18 cellular contexts compared by ENCODE assay signal in the genomic region with DNA sequence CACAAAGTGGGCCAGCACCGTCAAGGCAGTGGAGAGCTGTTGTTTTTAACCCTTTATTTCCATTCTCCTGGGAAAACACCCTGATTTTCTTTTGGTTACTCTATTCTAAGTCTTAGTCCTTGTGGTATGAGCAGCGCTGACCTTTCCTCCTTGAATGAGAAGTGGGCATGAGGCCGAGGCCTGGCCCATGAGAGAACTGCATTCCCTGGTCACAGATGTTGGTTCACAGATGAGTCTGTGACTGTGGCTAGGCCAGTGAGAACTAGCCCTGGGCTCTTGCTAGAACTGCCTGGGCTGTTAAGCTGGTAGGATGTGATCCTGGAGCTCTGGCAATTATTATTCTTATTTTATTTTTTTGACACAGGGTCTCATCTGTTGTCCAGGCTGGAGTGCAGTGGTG.
A peak's percentile ranks its signal among the peaks of the same experiment; 100 is the strongest.
DNase-seq lines count a peak whose midpoint lies in the region; ATAC-seq and TF ChIP-seq lines count a peak whose summit lies in the region.
"Had no signal": no experiment of that assay in that cellular context is flagged by ENCODE, and none has a peak within 500 bp of the region (broad histone marks: within the 10 kb centered on the region; RNA-seq: fewer than 3 reads in every experiment).

No MANE protein-coding gene starts in this region.

- H3K27me3 ChIP-seq in IMR-90 (ENCODE audit: control insufficient read depth, insufficient read depth, low read length) (no peaks in the 10 kb centered on the region), gastroesophageal sphincter (no peaks in the 10 kb centered on the region), muscle layer of colon (ENCODE audit: control insufficient read depth in 1 of 2, insufficient read depth in 2 of 2, low read length in 2 of 2) (no peaks in the 10 kb centered on the region), subcutaneous abdominal adipose tissue (ENCODE audit: control insufficient read depth in 5 of 5, insufficient read depth in 4 of 5, low read length in 5 of 5) (no peaks in the 10 kb centered on the region), osteoblast (ENCODE audit: insufficient read depth, low read length) (no peaks in the 10 kb centered on the region)
- H3K27me3 ChIP-seq: BLaER1 had no signal

- H3K18ac ChIP-seq in IMR-90 (ENCODE audit: low read depth, low read length) = no peak overlapping the region; the same call in 1 of the 2 replicates

- H3K4me3 ChIP-seq in IMR-90 (ENCODE audit: insufficient read depth, low read depth, low read length) (no peak overlapping the region), gastroesophageal sphincter (no peak overlapping the region), muscle layer of colon (ENCODE audit: low read depth in 1 of 2, low read length in 2 of 2) (no peak overlapping the region), subcutaneous abdominal adipose tissue (ENCODE audit: low read depth in 1 of 5, low read length in 5 of 5) (no peak overlapping the region), osteoblast (ENCODE audit: insufficient read depth, low read length) (no peak overlapping the region)
- H3K4me3 ChIP-seq: BLaER1, HAP-1 had no signal

- dilution Hi-C loops in IMR-90 (cut with HindIII; ENCODE audit: low sequenced_read_pairs, unreplicated experiment) = no loop called here

- no peak overlapping the region for H2AK9ac ChIP-seq in IMR-90 (replicated peaks; ENCODE audit: low read depth, low read length, poor library complexity)

- H3K9ac ChIP-seq in IMR-90 (ENCODE audit: low read depth, low read length) (no peak overlapping the region), muscle layer of colon (ENCODE audit: low read length) (peak overlapping the region; percentile 22), subcutaneous abdominal adipose tissue (ENCODE audit: low read length in 5 of 5) (peak overlapping the region in 1 of 5 donors; percentile 19)

- peaks cover 6% of the 10 kb centered on the region for H3K9me1 ChIP-seq in IMR-90 (ENCODE audit: insufficient read depth, low read length)

- TF ChIP-seq CTCF in IMR-90 (conservative IDR thresholded peaks at IDR 0.05; ENCODE audit: low read depth, low read length) (no peak), gastroesophageal sphincter (IDR thresholded peaks at IDR 0.05) (no peak), osteoblast (IDR thresholded peaks at IDR 0.05; ENCODE audit: extremely low read depth, low read depth, low read length) (no peak)

- H3K23ac ChIP-seq in IMR-90 (ENCODE audit: low read depth, low read length) = no peak overlapping the region

- intact Hi-C loops in IMR-90 (cut with micrococcal nuclease) = loop anchor here (5.0 kb wide), 1 partner anchor 144 kb away; no protein-coding TSS in a partner anchor

- no peak for TF ChIP-seq RAD21 in IMR-90 (IDR thresholded peaks at IDR 0.05; ENCODE audit: low read length)

- no peaks in the 10 kb centered on the region for H3K79me1 ChIP-seq in IMR-90 (ENCODE audit: low read depth in 1 of 2, low read length in 2 of 2)

- no peak overlapping the region for H4K91ac ChIP-seq in IMR-90 (ENCODE audit: insufficient read depth, low read depth, low read length)

- CTCF ChIA-PET in IMR-90 (lab: Yijun Ruan, JAX) = interaction anchor here (3.5 kb wide), 1 partner anchor 116 kb away, joined by 11 read pairs; no protein-coding TSS in a partner anchor

- H2AFZ ChIP-seq in IMR-90 (replicated peaks; ENCODE audit: low read length, poor library complexity) (no peak overlapping the region), osteoblast (ENCODE audit: low read length) (no peak overlapping the region)

- H2BK15ac ChIP-seq in IMR-90 (ENCODE audit: low read depth, low read length) = 0 out of 3 replicates have a peak overlapping the region, but pooled peaks have one; percentile 45

- H4K20me1 ChIP-seq in IMR-90 (ENCODE audit: insufficient read depth, low read length) = no peaks in the 10 kb centered on the region
- no peaks in the 10 kb centered on the region for H4K20me1 ChIP-seq in osteoblast (ENCODE audit: insufficient read depth, low read length)
- H4K20me1 ChIP-seq: BLaER1 had no signal

- POLR2A ChIA-PET in IMR-90 (lab: Charles Lee; ENCODE audit: unreplicated experiment) = no interaction called here

- H3K9me3 ChIP-seq in IMR-90 (ENCODE audit: control insufficient read depth, insufficient read depth, low read length) (no peaks in the 10 kb centered on the region), gastroesophageal sphincter (no peaks in the 10 kb centered on the region), muscle layer of colon (ENCODE audit: low read length) (no peaks in the 10 kb centered on the region), subcutaneous abdominal adipose tissue (ENCODE audit: control insufficient read depth in 5 of 5, low read length in 5 of 5) (no peaks in the 10 kb centered on the region), osteoblast (ENCODE audit: low read depth, low read length) (no peaks in the 10 kb centered on the region)
- H3K9me3 ChIP-seq: BLaER1, HAP-1 had no signal

- peak overlapping the region; percentile 43; the same call in 1 of the 2 replicates for H3K4ac ChIP-seq in IMR-90 (ENCODE audit: low read depth, low read length)

- no TSS peak for BruUV-seq in IMR-90 (replicated peaks; lab: Mats Ljungman, UMichigan)

- H3K14ac ChIP-seq in IMR-90 (replicated peaks; ENCODE audit: low read depth, low read length) = no peak overlapping the region

- peak overlapping the region; percentile 19; the same call in 1 of the 2 replicates for H2BK120ac ChIP-seq in IMR-90 (ENCODE audit: low read depth, low read length)

- H4K8ac ChIP-seq in IMR-90 (ENCODE audit: low read depth in 2 of 2, low read length in 2 of 2) = peak overlapping the region in 1 of 2 experiments; percentile 31; a peak in 1 of 4 replicates

- H3K36me3 ChIP-seq in IMR-90 (ENCODE audit: control insufficient read depth, insufficient read depth, low read length) (no peaks in the 10 kb centered on the region), gastroesophageal sphincter (no peaks in the 10 kb centered on the region), muscle layer of colon (ENCODE audit: insufficient read depth, low read length) (no peaks in the 10 kb centered on the region), subcutaneous abdominal adipose tissue (ENCODE audit: control insufficient read depth in 5 of 5, insufficient read depth in 5 of 5, low read length in 5 of 5) (no peaks in the 10 kb centered on the region), osteoblast (ENCODE audit: insufficient read depth, low read length) (no peaks in the 10 kb centered on the region)
- H3K36me3 ChIP-seq: BLaER1, HAP-1 had no signal

- H3K27ac ChIP-seq in IMR-90 (ENCODE audit: insufficient read depth, low read length) = no peak overlapping the region
- H3K27ac ChIP-seq in gastroesophageal sphincter = peak overlapping the region in 3 of 4 donors; percentile 78 to 93 (median 89)
- no peak overlapping the region for H3K27ac ChIP-seq in muscle layer of colon (ENCODE audit: low read depth, low read length)
- H3K27ac ChIP-seq in subcutaneous abdominal adipose tissue (ENCODE audit: low read depth, low read length) = peak overlapping the region; percentile 59
- H3K27ac ChIP-seq in osteoblast (ENCODE audit: low read depth, low read length) = no peak overlapping the region
- H3K27ac ChIP-seq: BLaER1 had no signal

- in situ Hi-C loops in IMR-90 (cut with MboI; ENCODE audit: low sequenced_read_pairs) = loop anchor here (10.0 kb wide), 1 partner anchor 141 kb away; no protein-coding TSS in a partner anchor

- no peak overlapping the region for H4K5ac ChIP-seq in IMR-90 (ENCODE audit: low read depth, low read length)

- WGBS in IMR-90 (ENCODE audit: extremely low coverage in 2 of 2, insufficient read length in 1 of 2), 2 experiments = 71% methylated on average over 1 of the region's 3 CpGs; no CpG with 5 or more reads in 1 of the 2 experiments
- WGBS in gastroesophageal sphincter (ENCODE audit: low coverage in 1 of 2), 2 donors = 50 to 53% methylated on average over 2 of the region's 3 CpGs

- no peak overlapping the region for H3K56ac ChIP-seq in IMR-90 (ENCODE audit: extremely low read depth, insufficient read depth, low read length)

- ATAC-seq in IMR-90 (ENCODE audit: low read depth) (no peak), gastroesophageal sphincter (no peak), GM18868 (IDR thresholded peaks at IDR 0.05; ENCODE audit: unreplicated experiment) (no peak)
- ATAC-seq: activated T-cell treated with anti-CD3 and anti-CD28 coated beads, Interleukin-2, amount 50 U/mL, for 72 hours; naive thymus-derived CD4-positive, alpha-beta T cell had no signal

- peak overlapping the region; percentile 7; the same call in 1 of the 2 replicates for H2AK5ac ChIP-seq in IMR-90 (ENCODE audit: low read depth, low read length)

- no peaks in the 10 kb centered on the region for H3K79me2 ChIP-seq in osteoblast (ENCODE audit: insufficient read depth, low read length)

- H3K4me1 ChIP-seq in IMR-90 (ENCODE audit: control insufficient read depth, insufficient read depth, low read length) = peaks cover 9% of the 10 kb centered on the region
- peaks cover 21 to 81% (median 37%) of the 10 kb centered on the region in 3 donors for H3K4me1 ChIP-seq in gastroesophageal sphincter
- peaks cover 49% of the 10 kb centered on the region for H3K4me1 ChIP-seq in muscle layer of colon (ENCODE audit: insufficient read depth, low read length)
- peaks cover 4 to 50% (median 35%) of the 10 kb centered on the region in 5 donors for H3K4me1 ChIP-seq in subcutaneous abdominal adipose tissue (ENCODE audit: control insufficient read depth in 5 of 5, insufficient read depth in 5 of 5, low read length in 5 of 5)
- peaks cover 21% of the 10 kb centered on the region for H3K4me1 ChIP-seq in osteoblast (ENCODE audit: insufficient read depth, low read length)
- H3K4me1 ChIP-seq: HAP-1 had no signal

- H2BK20ac ChIP-seq in IMR-90 (ENCODE audit: low read depth, low read length) = 0 out of 2 replicates have a peak overlapping the region, but pooled peaks have one; percentile 67

- TF ChIP-seq EP300 in gastroesophageal sphincter (IDR thresholded peaks at IDR 0.05) = no peak

- no peak overlapping the region for H2BK5ac ChIP-seq in IMR-90 (ENCODE audit: low read depth, low read length, poor library complexity, severe bottlenecking)

- TF ChIP-seq POLR2A in IMR-90 (IDR thresholded peaks at IDR 0.05; ENCODE audit: low read depth, low read length) = no peak
- TF ChIP-seq POLR2A in gastroesophageal sphincter (IDR thresholded peaks at IDR 0.05) = no peak

- DNase-seq in IMR-90 (no peak), osteoblast (ENCODE audit: insufficient read length, low spot score, missing footprints) (no peak), COLO829 (ENCODE audit: low spot score) (no peak)
- no peak for DNase-seq in activated CD4-positive, alpha-beta T cell treated with anti-CD3 and anti-CD28 coated beads, Interleukin-2, amount 50 U/mL, for 48 hours
- DNase-seq: activated CD4-positive, alpha-beta T cell treated with anti-CD3 and anti-CD28 coated beads for 4 hours; activated naive CD4-positive, alpha-beta T cell treated with anti-CD3 and anti-CD28 coated beads, Interleukin-2, amount 10 ng/mL, durations not matched to agents 7 days and 5 days; activated T-cell treated with anti-CD3 and anti-CD28 coated beads, Interleukin-2, amount 50 U/mL, for 72 hours; glutamatergic neuron; Karpas-422; naive thymus-derived CD4-positive, alpha-beta T cell; NCI-H69; nucleus accumbens had no signal

- no peak overlapping the region for H3K4me2 ChIP-seq in IMR-90 (ENCODE audit: low read depth, low read length)
- no peak overlapping the region for H3K4me2 ChIP-seq in osteoblast (ENCODE audit: insufficient read depth, low read length)
- H3K4me2 ChIP-seq: BLaER1 had no signal

TF ChIP-seq in IMR-90, 13 proteins besides CTCF, POLR2A, EP300 and RAD21 (continues in another document):
- no peak for TF ChIP-seq MAFK (IDR thresholded peaks at IDR 0.05; ENCODE audit: low read depth, low read length)

Comparison
In these comparisons a context has a peak if more than half of its experiments do, and no peak if none do; other contexts are left out.
1. H3K27ac ChIP-seq: peak in gastroesophageal sphincter (3 of 4) and subcutaneous abdominal adipose tissue (single experiment); none in IMR-90 (single experiment), muscle layer of colon (single experiment) and osteoblast (single experiment).